In genomic region chr16:68086336-68086821, GRCh38 we compare ENCODE assay signal across 8 cellular contexts. TPM values are rescaled to one million over a fixed set of nuclear protein-coding genes. Genes with fewer than 3 reads are reported as not detected.
DNase-seq lines count a peak whose midpoint lies in the region; TF ChIP-seq lines count a peak whose summit lies in the region.

No MANE protein-coding gene starts in this region.

- DNase-seq in AG20443 (ENCODE audit: low spot score) (peak; percentile 35), HAP-1 (ENCODE audit: low spot score in 2 of 2) (peak in 1 of 2 experiments; percentile 77), SK-N-MC (ENCODE audit: low read depth, low spot score) (no peak), epithelial cell of proximal tubule (ENCODE audit: low read depth) (no peak), SKM-1 treated with dmso at 0.1 percent for 144 hours (lab: John Stamatoyannopoulos, UW; ENCODE audit: unreplicated experiment) (no peak), NCI-H2196 treated with DMSO at 0.1 percent for 48 hours (lab: John Stamatoyannopoulos, UW; ENCODE audit: unreplicated experiment) (no peak)
- DNase-seq in stimulated activated CD4-positive, alpha-beta T cell treated with anti-CD3 and anti-CD28 coated beads, Interleukin-12 subunit alpha, Interleukin-12 subunit beta, amount 100 ng/mL, for 4 hours = no peak

- H3K36me3 ChIP-seq in HAP-1 (replicated peaks) = 0 out of 2 replicates have a peak, but pooled peaks cover 3% of the 10 kb centered on the region
- no peaks in the 10 kb centered on the region for H3K36me3 ChIP-seq in SK-N-MC (ENCODE audit: insufficient read depth, low read length)
- no peaks in the 10 kb centered on the region for H3K36me3 ChIP-seq in neuron (ENCODE audit: insufficient read depth, low read length)

- H3K4me1 ChIP-seq in HAP-1 (peaks cover 32% of the 10 kb centered on the region), neuron (ENCODE audit: insufficient read depth, low read length) (peaks cover 22% of the 10 kb centered on the region)

- no peak overlapping the region for H2AFZ ChIP-seq in neuron (ENCODE audit: low read depth, low read length)

- no peak for TF ChIP-seq CTCF in epithelial cell of proximal tubule (conservative IDR thresholded peaks at IDR 0.05; ENCODE audit: low read depth, low read length)

- H3K9ac ChIP-seq in SK-N-MC (ENCODE audit: insufficient read length) = peak overlapping the region; percentile 77

- no peaks in the 10 kb centered on the region for H3K27me3 ChIP-seq in HAP-1 (ENCODE audit: low read depth)
- H3K27me3 ChIP-seq in neuron (ENCODE audit: insufficient read depth, low read length) = no peaks in the 10 kb centered on the region

- peak overlapping the region; percentile 79 for H3K4me3 ChIP-seq in HAP-1
- peak overlapping the region; percentile 83 for H3K4me3 ChIP-seq in SK-N-MC
- peak overlapping the region; percentile 78 for H3K4me3 ChIP-seq in epithelial cell of proximal tubule (ENCODE audit: low read depth, low read length)
- peak overlapping the region; percentile 99 for H3K4me3 ChIP-seq in neuron (ENCODE audit: low read length)

- H3K9me3 ChIP-seq in HAP-1 (no peaks in the 10 kb centered on the region), SK-N-MC (ENCODE audit: low read depth, low read length) (no peaks in the 10 kb centered on the region), neuron (ENCODE audit: low read length) (no peaks in the 10 kb centered on the region)

- H3K27ac ChIP-seq in SK-N-MC = peak overlapping the region; percentile 64; the same call in 1 of the 2 replicates

- in situ Hi-C loops in HAP-1 (cut with MboI; ENCODE audit: low sequenced_read_pairs) = no loop called here

RNA-seq across cellular contexts. Expression of gene NFATC3, which starts 1.2 kb away (rescaled TPM):
- 15.8 and 24.7 TPM in 2 replicates for total RNA-seq in epithelial cell of proximal tubule
